ENCODE assay signal across 21 cellular contexts in the genomic region with DNA sequence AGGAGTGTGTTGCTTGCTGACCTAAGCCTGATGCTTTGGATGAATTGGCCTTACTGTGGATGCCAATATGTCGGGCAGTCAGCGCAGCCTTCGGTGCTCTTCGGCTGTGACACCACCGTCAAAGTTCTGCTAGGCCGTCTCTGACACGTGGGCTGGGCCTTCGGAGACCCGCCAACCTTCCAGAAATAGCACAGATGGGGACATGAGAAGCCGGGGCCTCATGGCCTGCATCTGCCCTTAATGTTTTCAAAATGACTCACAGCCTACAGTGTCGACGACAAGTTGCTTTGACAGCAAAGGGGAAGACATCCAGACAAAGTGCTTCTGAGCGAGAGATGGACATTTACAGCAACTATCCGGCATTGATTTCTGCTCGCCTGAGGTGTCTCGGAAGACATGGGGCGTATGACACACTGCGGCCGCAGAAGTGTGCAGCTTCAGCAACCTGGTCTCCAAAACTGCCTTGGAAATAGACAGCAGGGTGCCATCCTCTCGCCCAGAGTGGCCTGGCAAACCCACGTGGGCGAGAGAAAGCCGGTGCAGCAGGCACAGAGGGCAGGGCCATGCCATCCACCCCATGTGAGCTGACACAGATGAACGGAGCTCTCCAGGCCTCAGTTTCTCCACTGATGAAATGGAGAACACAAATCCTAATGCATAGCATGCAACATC.
"Had no signal": no experiment of that assay in that cellular context is flagged by ENCODE, and none has a peak within 500 bp of the region (broad histone marks: within the 10 kb centered on the region; RNA-seq: fewer than 3 reads in every experiment).

No MANE protein-coding gene starts in this region.

- H3K4me3 Mint-ChIP-seq: activated CD4-positive, alpha-beta memory T cell treated with anti-CD3 and anti-CD28 coated beads, Interleukin-2, amount 10 ng/mL, durations not matched to agents 7 days and 5 days; activated naive CD8-positive, alpha-beta T cell treated with anti-CD3 and anti-CD28 coated beads, Interleukin-2, amount 10 ng/mL, durations not matched to agents 7 days and 5 days; activated T-cell treated with anti-CD3 and anti-CD28 coated beads, Interleukin-2, amount 50 U/mL, for 24 hours; mesothelial cell of epicardium; naive thymus-derived CD8-positive, alpha-beta T cell had no signal

- H3K27me3 ChIP-seq: foreskin keratinocyte, upper lobe of left lung had no signal

- H3K36me3 ChIP-seq: breast epithelium, left lung, neutrophil, spleen, thoracic aorta, upper lobe of left lung had no signal

- H3K36me3 Mint-ChIP-seq: activated naive CD8-positive, alpha-beta T cell treated with anti-CD3 and anti-CD28 coated beads, Interleukin-2, amount 10 ng/mL, durations not matched to agents 7 days and 5 days; mesothelial cell of epicardium; naive thymus-derived CD8-positive, alpha-beta T cell had no signal

- H3K27ac ChIP-seq: breast epithelium, foreskin keratinocyte, left lung, neutrophil, spleen, thoracic aorta, upper lobe of left lung had no signal

- ATAC-seq: foreskin keratinocyte; left lung; naive thymus-derived CD8-positive, alpha-beta T cell had no signal

- H3K4me2 ChIP-seq: SK-N-SH had no signal

- H3K4me1 ChIP-seq: breast epithelium, foreskin keratinocyte, left lung, spleen, upper lobe of left lung had no signal

- H3K27ac Mint-ChIP-seq: activated CD4-positive, alpha-beta memory T cell treated with anti-CD3 and anti-CD28 coated beads, Interleukin-2, amount 10 ng/mL, durations not matched to agents 7 days and 5 days; activated naive CD8-positive, alpha-beta T cell treated with anti-CD3 and anti-CD28 coated beads, Interleukin-2, amount 10 ng/mL, durations not matched to agents 7 days and 5 days; activated T-cell treated with anti-CD3 and anti-CD28 coated beads, Interleukin-2, amount 50 U/mL, for 24 hours; mesothelial cell of epicardium had no signal

- H3K4me1 Mint-ChIP-seq: activated CD4-positive, alpha-beta memory T cell treated with anti-CD3 and anti-CD28 coated beads, Interleukin-2, amount 10 ng/mL, durations not matched to agents 7 days and 5 days; activated naive CD8-positive, alpha-beta T cell treated with anti-CD3 and anti-CD28 coated beads, Interleukin-2, amount 10 ng/mL, durations not matched to agents 7 days and 5 days had no signal

- H3K9me3 Mint-ChIP-seq: activated CD4-positive, alpha-beta memory T cell treated with anti-CD3 and anti-CD28 coated beads, Interleukin-2, amount 10 ng/mL, durations not matched to agents 7 days and 5 days; activated naive CD8-positive, alpha-beta T cell treated with anti-CD3 and anti-CD28 coated beads, Interleukin-2, amount 10 ng/mL, durations not matched to agents 7 days and 5 days; activated T-cell treated with anti-CD3 and anti-CD28 coated beads, Interleukin-2, amount 50 U/mL, for 24 hours; mesothelial cell of epicardium; naive thymus-derived CD8-positive, alpha-beta T cell had no signal

- DNase-seq: activated CD4-positive, alpha-beta T cell treated with anti-CD3 and anti-CD28 coated beads for 48 hours; activated naive CD4-positive, alpha-beta T cell treated with Interleukin-2 at 50 U/mL for 16 hours; activated naive CD8-positive, alpha-beta T cell treated with anti-CD3 and anti-CD28 coated beads, Interleukin-2, amount 10 ng/mL, durations not matched to agents 7 days and 5 days; activated T-cell treated with anti-CD3 and anti-CD28 coated beads, Interleukin-2, amount 50 U/mL, for 24 hours; amniotic stem cell; cortex of kidney; erythroblast; foreskin keratinocyte; left lung; naive thymus-derived CD8-positive, alpha-beta T cell; retina; SK-N-SH; spleen; stimulated activated CD4-positive, alpha-beta T cell treated with anti-CD3 and anti-CD28 coated beads, Interleukin-4, amount 100 ng/mL, for 1 hour; stimulated activated naive CD4-positive, alpha-beta T cell had no signal

- H3K9me3 ChIP-seq: breast epithelium, left lung, neutrophil, SK-N-SH, spleen, thoracic aorta, upper lobe of left lung had no signal

- H3K9ac ChIP-seq: SK-N-SH had no signal

- H3K27me3 Mint-ChIP-seq: activated CD4-positive, alpha-beta memory T cell treated with anti-CD3 and anti-CD28 coated beads, Interleukin-2, amount 10 ng/mL, durations not matched to agents 7 days and 5 days had no signal

- H3K4me3 ChIP-seq: breast epithelium, left lung, spleen, thoracic aorta, upper lobe of left lung had no signal
